8 cellular contexts compared by ENCODE assay signal in genomic region chr20:3248167-3248992, GRCh38. TPM values are rescaled to one million over a fixed set of nuclear protein-coding genes. Genes with fewer than 3 reads are reported as not detected.
A peak's percentile ranks its signal among the peaks of the same experiment; 100 is the strongest.
DNase-seq lines count a peak whose midpoint lies in the region; ATAC-seq and TF ChIP-seq lines count a peak whose summit lies in the region.

No MANE protein-coding gene starts in this region.

- ATAC-seq in foreskin keratinocyte (peak; percentile 37), HG03354 (IDR thresholded peaks at IDR 0.05; ENCODE audit: poor library complexity, severe bottlenecking, unreplicated experiment) (no peak), HG03095 (IDR thresholded peaks at IDR 0.05; ENCODE audit: unreplicated experiment) (no peak), GM21528 (IDR thresholded peaks at IDR 0.05; ENCODE audit: low FRiP score, unreplicated experiment) (no peak)

- peak overlapping the region; percentile 20; the same call in 1 of the 2 replicates for H3K27ac ChIP-seq in RWPE1
- no peak overlapping the region for H3K27ac ChIP-seq in foreskin keratinocyte

- CTCF ChIA-PET in RWPE1 (lab: Yijun Ruan, JAX) = interaction anchor here (0.8 to 1.3 kb wide), 3 partner anchors 25 to 195 kb away, joined by 4 read pairs; partner anchors contain the start of gene ITPA

- TF ChIP-seq CTCF in GM13976 (IDR thresholded peaks at IDR 0.05; ENCODE audit: borderline replicate concordance, control extremely low read depth, extremely low read depth, insufficient read depth, missing control alignments) = no peak
- TF ChIP-seq CTCF in RWPE1 (conservative IDR thresholded peaks at IDR 0.05; ENCODE audit: low read depth) = no peak
- TF ChIP-seq CTCF in foreskin keratinocyte (conservative IDR thresholded peaks at IDR 0.05) = peak; percentile 42

- in situ Hi-C loops in GM13976 (cut with MboI; ENCODE audit: low sequenced_read_pairs, unreplicated experiment) = no loop called here

- peaks cover 18% of the 10 kb centered on the region for H3K27me3 ChIP-seq in foreskin keratinocyte

- POLR2A ChIA-PET in RWPE1 (lab: Yijun Ruan, JAX; ENCODE audit: low non-redundant PET) = interaction anchor here (0.5 kb wide), 1 partner anchor 12 kb away, joined by 3 read pairs; no protein-coding TSS in a partner anchor

- DNase-seq in GM13976 (ENCODE audit: low spot score) = peak; percentile 64
- no peak for DNase-seq in RWPE1 (ENCODE audit: low spot score)
- DNase-seq in foreskin keratinocyte = peak in 1 of 2 donors; percentile 24
- DNase-seq in skeletal muscle cell (ENCODE audit: low read depth) = no peak
- DNase-seq in stimulated activated naive CD4-positive, alpha-beta T cell treated with Interleukin-2 at 50 U/mL for 16 hours (lab: John Stamatoyannopoulos, UW) = no peak

- peak overlapping the region; percentile 21 for H3K4me3 ChIP-seq in skeletal muscle cell (ENCODE audit: low read depth, low read length)

- H3K4me1 ChIP-seq in foreskin keratinocyte = no peaks in the 10 kb centered on the region

RNA-seq across cellular contexts. Expression of gene SLC4A11, which starts 9.4 kb away (rescaled TPM):
- 11.3 TPM in 2 replicates for total RNA-seq in foreskin keratinocyte
- 9.6 and 10.2 TPM in 2 replicates for polyA plus RNA-seq in foreskin keratinocyte

RNA-seq across cellular contexts. Expression of gene ITPA, which starts 39.1 kb away (rescaled TPM):
- total RNA-seq in foreskin keratinocyte = 47.2 and 58.0 TPM in 2 replicates
- polyA plus RNA-seq in foreskin keratinocyte = 82.1 and 97.0 TPM in 2 replicates

RNA-seq across cellular contexts. Expression of gene DDRGK1, which starts 43.9 kb away (rescaled TPM):
- total RNA-seq in foreskin keratinocyte = 42.3 and 47.4 TPM in 2 replicates
- polyA plus RNA-seq in foreskin keratinocyte = 64.4 and 69.6 TPM in 2 replicates
